Comparison of ENCODE assay signal across 30 cellular contexts in the genomic region with DNA sequence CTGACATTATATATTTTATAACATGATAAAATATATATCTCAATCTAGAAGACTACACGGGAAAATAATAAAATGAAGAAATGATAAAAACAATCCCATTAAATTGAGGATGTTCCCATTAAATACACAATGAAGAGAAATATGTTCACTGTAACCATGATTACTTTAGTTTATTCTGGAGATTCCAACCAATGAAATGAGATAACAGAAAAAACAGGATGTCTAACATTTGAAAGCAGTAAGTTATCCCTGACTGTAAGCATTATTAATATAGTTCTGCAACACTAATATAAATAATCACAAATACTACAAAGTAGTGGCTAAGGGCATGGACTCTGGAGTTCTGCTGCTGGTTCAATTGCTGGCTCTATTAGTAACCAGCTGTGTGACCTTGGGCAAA.
"Had no signal": no experiment of that assay in that cellular context is flagged by ENCODE, and none has a peak within 500 bp of the region (broad histone marks: within the 10 kb centered on the region; RNA-seq: fewer than 3 reads in every experiment).

No MANE protein-coding gene starts in this region.

- H3K4me1 Mint-ChIP-seq: naive thymus-derived CD4-positive, alpha-beta T cell; natural killer cell; neural progenitor cell; stimulated activated memory B cell treated with anti-CD40 and anti-IgM and Interleukin-4, amounts not matched to agents 10 μg/mL and 1 μg/mL and 100 μg/mL, for 72 hours; stimulated activated naive CD8-positive, alpha-beta T cell treated with anti-CD3 and anti-CD28 coated beads, Interleukin-15, amount 100 ng/mL, for 72 hours had no signal

- DNase-seq: naive thymus-derived CD4-positive, alpha-beta T cell; natural killer cell; occipital lobe; ovary; posterior cingulate gyrus; psoas muscle; right cardiac atrium; right lobe of liver; sigmoid colon; small intestine; stimulated activated CD4-positive, alpha-beta T cell treated with anti-CD3 and anti-CD28 coated beads, Interleukin-15, amount 100 ng/mL, for 24 hours; stimulated activated CD4-positive, alpha-beta T cell treated with anti-CD3 and anti-CD28 coated beads, Interleukin-4, amount 100 ng/mL, for 1 hour; stimulated activated CD4-positive, alpha-beta T cell treated with anti-CD3 and anti-CD28 coated beads, Interleukin-4, amount 100 ng/mL, for 4 hours; stimulated activated CD8-positive, alpha-beta memory T cell treated with anti-CD3 and anti-CD28 coated beads, Interleukin-4, amount 100 ng/mL, for 48 hours; stimulated activated naive CD4-positive, alpha-beta T cell; stimulated activated naive CD8-positive, alpha-beta T cell treated with anti-CD3 and anti-CD28 coated beads, Interleukin-15, amount 100 ng/mL, for 72 hours; stimulated activated naive CD8-positive, alpha-beta T cell treated with anti-CD3 and anti-CD28 coated beads, Interleukin-15, Interleukin-2, amounts not matched to agents 100 U/mL and 50 U/mL, for 24 hours; substantia nigra; testis; tibial artery; trophoblast cell; upper lobe of left lung had no signal

- H3K27me3 Mint-ChIP-seq: progenitor cell of endocrine pancreas; stimulated activated memory B cell treated with anti-CD40 and anti-IgM and Interleukin-4, amounts not matched to agents 10 μg/mL and 1 μg/mL and 100 μg/mL, for 72 hours; stimulated activated naive CD8-positive, alpha-beta T cell treated with anti-CD3 and anti-CD28 coated beads, Interleukin-15, amount 100 ng/mL, for 72 hours had no signal

- FAIRE-seq: urothelium cell line had no signal

- H3K36me3 ChIP-seq: neural progenitor cell, ovary, right lobe of liver, suprapubic skin, tibial artery, upper lobe of left lung, vagina had no signal

- H3K79me2 ChIP-seq: parathyroid adenoma had no signal

- H3K9ac ChIP-seq: neural progenitor cell, parathyroid adenoma had no signal

- H3K27ac ChIP-seq: neural progenitor cell, ovary, parathyroid adenoma, psoas muscle, right lobe of liver, sigmoid colon, suprapubic skin, testis, tibial artery, upper lobe of left lung, vagina had no signal

- H3K9me3 ChIP-seq: ovary, psoas muscle, right lobe of liver, sigmoid colon, suprapubic skin, testis, tibial artery, upper lobe of left lung, vagina had no signal

- H3K27me3 ChIP-seq: neural progenitor cell, ovary, right lobe of liver, sigmoid colon, suprapubic skin, testis, tibial artery, upper lobe of left lung, vagina had no signal

- H3K27ac Mint-ChIP-seq: naive thymus-derived CD4-positive, alpha-beta T cell; natural killer cell; nephron; neural progenitor cell; progenitor cell of endocrine pancreas; stimulated activated memory B cell treated with anti-CD40 and anti-IgM and Interleukin-4, amounts not matched to agents 10 μg/mL and 1 μg/mL and 100 μg/mL, for 72 hours; stimulated activated naive CD8-positive, alpha-beta T cell treated with anti-CD3 and anti-CD28 coated beads, Interleukin-15, amount 100 ng/mL, for 72 hours had no signal

- H3K4me2 ChIP-seq: neural progenitor cell had no signal

- H3K4me1 ChIP-seq: neural progenitor cell, parathyroid adenoma, psoas muscle, right lobe of liver, suprapubic skin, testis, tibial artery, upper lobe of left lung, vagina had no signal

- ATAC-seq: naive thymus-derived CD4-positive, alpha-beta T cell; natural killer cell; psoas muscle; right cardiac atrium; right lobe of liver; stimulated activated memory B cell treated with anti-CD40 and anti-IgM and Interleukin-4, amounts not matched to agents 10 μg/mL and 1 μg/mL and 100 μg/mL, for 72 hours; stimulated activated naive CD8-positive, alpha-beta T cell treated with anti-CD3 and anti-CD28 coated beads, Interleukin-15, amount 100 ng/mL, for 72 hours; stimulated activated naive CD8-positive, alpha-beta T cell treated with anti-CD3 and anti-CD28 coated beads, Interleukin-15, Interleukin-2, amounts not matched to agents 100 U/mL and 50 U/mL, for 24 hours had no signal

- H3K9me3 Mint-ChIP-seq: nephron; neural progenitor cell; stimulated activated memory B cell treated with anti-CD40 and anti-IgM and Interleukin-4, amounts not matched to agents 10 μg/mL and 1 μg/mL and 100 μg/mL, for 72 hours; stimulated activated naive CD8-positive, alpha-beta T cell treated with anti-CD3 and anti-CD28 coated beads, Interleukin-15, amount 100 ng/mL, for 72 hours had no signal

- H3K36me3 Mint-ChIP-seq: naive thymus-derived CD4-positive, alpha-beta T cell; natural killer cell; neural progenitor cell; stimulated activated memory B cell treated with anti-CD40 and anti-IgM and Interleukin-4, amounts not matched to agents 10 μg/mL and 1 μg/mL and 100 μg/mL, for 72 hours had no signal

- H3K4me3 Mint-ChIP-seq: naive thymus-derived CD4-positive, alpha-beta T cell; natural killer cell; nephron; neural progenitor cell; stimulated activated memory B cell treated with anti-CD40 and anti-IgM and Interleukin-4, amounts not matched to agents 10 μg/mL and 1 μg/mL and 100 μg/mL, for 72 hours; stimulated activated naive CD8-positive, alpha-beta T cell treated with anti-CD3 and anti-CD28 coated beads, Interleukin-15, amount 100 ng/mL, for 72 hours had no signal

- H3K4me3 ChIP-seq: neural progenitor cell, ovary, psoas muscle, right lobe of liver, sigmoid colon, suprapubic skin, testis, tibial artery, upper lobe of left lung, vagina had no signal

- H2AFZ ChIP-seq: neural progenitor cell, parathyroid adenoma had no signal
